29 cellular contexts compared by ENCODE assay signal in the genomic region with DNA sequence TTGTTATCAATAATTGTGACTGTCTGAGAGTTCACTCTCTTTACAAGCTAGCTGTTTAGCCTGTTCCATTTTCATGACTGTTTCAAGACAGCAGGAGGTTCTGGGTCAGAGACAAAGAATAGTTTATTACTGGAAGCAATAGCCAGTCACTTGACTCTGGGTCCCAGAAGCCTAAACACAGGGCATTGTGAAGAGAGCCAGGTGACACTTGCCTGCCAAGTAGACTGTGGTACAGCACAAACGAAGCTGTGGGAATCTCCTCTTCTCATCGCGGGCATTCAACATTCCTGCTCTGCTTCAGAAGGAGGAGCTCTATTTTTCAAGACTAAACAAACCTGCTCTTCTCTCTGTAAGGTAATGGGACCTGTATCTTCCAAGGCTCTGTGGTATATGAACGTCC.
"Had no signal": no experiment of that assay in that cellular context is flagged by ENCODE, and none has a peak within 500 bp of the region (broad histone marks: within the 10 kb centered on the region; RNA-seq: fewer than 3 reads in every experiment).

No MANE protein-coding gene starts in this region.

- DNase-seq: activated CD4-positive, alpha-beta T cell treated with anti-CD3 and anti-CD28 coated beads, Interleukin-2, amount 10 ng/mL, durations not matched to agents 24 days and 14 days; activated CD4-positive, alpha-beta T cell treated with anti-CD3 and anti-CD28 coated beads, Interleukin-2, amount 50 U/mL, for 48 hours; activated CD8-positive, alpha-beta T cell treated with anti-CD3 and anti-CD28 coated beads, Interleukin-2, amount 10 ng/mL, durations not matched to agents 7 days and 5 days; activated effector memory CD4-positive, alpha-beta T cell treated with Interleukin-2 at 50 U/mL for 16 hours; activated naive CD4-positive, alpha-beta T cell treated with anti-CD3 and anti-CD28 coated beads, Interleukin-2, amount 10 ng/mL, durations not matched to agents 7 days and 5 days; activated naive CD8-positive, alpha-beta T cell treated with anti-CD3 and anti-CD28 coated beads, Interleukin-2, amount 50 U/mL, for 24 hours; activated T-cell treated with anti-CD3 and anti-CD28 coated beads, Interleukin-2, amount 50 U/mL, for 24 hours; caudate nucleus; cerebellar nuclear complex; Kasumi-1; KG1; MG63; NCI-H1092; NCI-H1436 treated with DMSO at 0.1 percent for 48 hours; NCI-H1694 treated with DMSO at 0.1 percent for 48 hours; NCI-H2029; NCI-H2171 treated with DMSO at 0.1 percent for 48 hours; NCI-H2227 treated with DMSO at 0.1 percent for 48 hours; NCI-H446; NCI-H510A treated with DMSO at 0.1 percent for 48 hours; NCI-H526 treated with DMSO at 0.1 percent for 48 hours; SHP77; SJCRH30; SK-N-SH had no signal

- H3K4me3 Mint-ChIP-seq: activated CD4-positive, alpha-beta T cell treated with anti-CD3 and anti-CD28 coated beads, Interleukin-2, amount 10 ng/mL, durations not matched to agents 24 days and 14 days; activated CD8-positive, alpha-beta T cell treated with anti-CD3 and anti-CD28 coated beads, Interleukin-2, amount 10 ng/mL, durations not matched to agents 7 days and 5 days; activated naive CD4-positive, alpha-beta T cell treated with anti-CD3 and anti-CD28 coated beads, Interleukin-2, amount 10 ng/mL, durations not matched to agents 7 days and 5 days; activated naive CD8-positive, alpha-beta T cell; activated naive CD8-positive, alpha-beta T cell treated with anti-CD3 and anti-CD28 coated beads, Interleukin-2, amount 50 U/mL, for 24 hours; activated T-cell treated with anti-CD3 and anti-CD28 coated beads, Interleukin-2, amount 50 U/mL, for 24 hours; brain; T-helper 1 cell treated with Interleukin-12 subunit alpha and Interleukin-12 subunit beta and Interleukin-4 antibody, amounts not matched to agents 30 μg/mL and 1 μg/mL, for 36 hours; T-helper 2 cell treated with Interferon-gamma antibody and Interleukin-4, amounts not matched to agents 5 μg/mL and 100 μg/mL, for 36 hours had no signal

- H3K27ac Mint-ChIP-seq: activated CD4-positive, alpha-beta T cell treated with anti-CD3 and anti-CD28 coated beads, Interleukin-2, amount 10 ng/mL, durations not matched to agents 24 days and 14 days; activated CD8-positive, alpha-beta T cell treated with anti-CD3 and anti-CD28 coated beads, Interleukin-2, amount 10 ng/mL, durations not matched to agents 7 days and 5 days; activated naive CD4-positive, alpha-beta T cell treated with anti-CD3 and anti-CD28 coated beads, Interleukin-2, amount 10 ng/mL, durations not matched to agents 7 days and 5 days; activated naive CD8-positive, alpha-beta T cell; activated naive CD8-positive, alpha-beta T cell treated with anti-CD3 and anti-CD28 coated beads, Interleukin-2, amount 50 U/mL, for 24 hours; activated T-cell treated with anti-CD3 and anti-CD28 coated beads, Interleukin-2, amount 50 U/mL, for 24 hours; brain; T-helper 1 cell treated with Interleukin-12 subunit alpha and Interleukin-12 subunit beta and Interleukin-4 antibody, amounts not matched to agents 30 μg/mL and 1 μg/mL, for 36 hours; T-helper 2 cell treated with Interferon-gamma antibody and Interleukin-4, amounts not matched to agents 5 μg/mL and 100 μg/mL, for 36 hours had no signal

- H3K4me1 Mint-ChIP-seq: activated CD4-positive, alpha-beta T cell treated with anti-CD3 and anti-CD28 coated beads, Interleukin-2, amount 10 ng/mL, durations not matched to agents 24 days and 14 days; activated naive CD4-positive, alpha-beta T cell treated with anti-CD3 and anti-CD28 coated beads, Interleukin-2, amount 10 ng/mL, durations not matched to agents 7 days and 5 days; activated naive CD8-positive, alpha-beta T cell treated with anti-CD3 and anti-CD28 coated beads, Interleukin-2, amount 50 U/mL, for 24 hours; brain had no signal

- H3K9ac ChIP-seq: SK-N-SH had no signal

- H3K9me3 Mint-ChIP-seq: activated CD4-positive, alpha-beta T cell treated with anti-CD3 and anti-CD28 coated beads, Interleukin-2, amount 10 ng/mL, durations not matched to agents 24 days and 14 days; brain had no signal

- H3K4me3 ChIP-seq: MG63, SJCRH30 had no signal

- H3K36me3 Mint-ChIP-seq: activated naive CD4-positive, alpha-beta T cell treated with anti-CD3 and anti-CD28 coated beads, Interleukin-2, amount 10 ng/mL, durations not matched to agents 7 days and 5 days; activated naive CD8-positive, alpha-beta T cell; brain had no signal

- H3K4me1 ChIP-seq: SJCRH30 had no signal

- H3K4me2 ChIP-seq: SK-N-SH had no signal

- H3K9me3 ChIP-seq: MG63, SJCRH30, SK-N-SH had no signal

- H3K27me3 Mint-ChIP-seq: activated CD4-positive, alpha-beta T cell treated with anti-CD3 and anti-CD28 coated beads, Interleukin-2, amount 10 ng/mL, durations not matched to agents 24 days and 14 days; activated naive CD4-positive, alpha-beta T cell treated with anti-CD3 and anti-CD28 coated beads, Interleukin-2, amount 10 ng/mL, durations not matched to agents 7 days and 5 days; activated naive CD8-positive, alpha-beta T cell; activated naive CD8-positive, alpha-beta T cell treated with anti-CD3 and anti-CD28 coated beads, Interleukin-2, amount 50 U/mL, for 24 hours; activated T-cell treated with anti-CD3 and anti-CD28 coated beads, Interleukin-2, amount 50 U/mL, for 24 hours had no signal

- H3K36me3 ChIP-seq: MG63, SJCRH30 had no signal

- ATAC-seq: activated CD8-positive, alpha-beta T cell treated with anti-CD3 and anti-CD28 coated beads, Interleukin-2, amount 10 ng/mL, durations not matched to agents 7 days and 5 days; activated naive CD8-positive, alpha-beta T cell treated with anti-CD3 and anti-CD28 coated beads, Interleukin-2, amount 50 U/mL, for 24 hours; Panc1 had no signal

- H3K27me3 ChIP-seq: MG63, SJCRH30 had no signal

- H3K27ac ChIP-seq: SJCRH30 had no signal
